Comparison of ENCODE assay signal across 1 cellular context in the genomic region with DNA sequence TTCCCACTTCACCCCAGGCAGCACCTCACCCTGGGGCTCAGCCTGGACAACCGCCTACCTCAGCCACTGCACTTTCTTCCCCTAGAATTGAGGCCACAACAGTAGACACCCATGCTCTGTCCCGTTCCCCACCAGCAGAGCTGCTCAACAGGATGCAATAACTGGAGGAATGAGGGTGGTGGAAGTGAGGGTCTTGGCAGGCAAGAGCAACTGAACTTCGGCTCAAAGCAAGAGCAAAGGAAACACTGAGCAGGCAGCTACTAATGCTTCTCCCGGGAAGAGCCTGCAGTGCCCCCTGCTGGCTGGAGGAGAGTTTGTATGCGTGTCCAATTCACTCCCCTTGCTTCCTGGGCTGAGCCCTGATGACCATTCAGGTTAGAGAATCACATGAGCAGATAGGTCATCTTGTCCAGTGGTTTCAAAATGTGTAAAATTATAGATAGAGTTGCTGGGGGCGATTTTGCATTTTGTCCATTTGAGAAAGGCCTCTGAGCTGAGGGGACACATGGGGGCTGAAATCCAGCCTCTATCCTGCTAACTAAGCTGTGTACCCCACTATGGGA.
A peak's percentile ranks its signal among the peaks of the same experiment; 100 is the strongest.
TF ChIP-seq lines count a peak whose summit lies in the region.

No MANE protein-coding gene starts in this region.

TF ChIP-seq in H1, 55 proteins besides CTCF, POLR2A, EP300 and RAD21 (continued from another document):
- TF ChIP-seq TBP (IDR thresholded peaks at IDR 0.05; ENCODE audit: low read depth, low read length), result no peak
- peak; percentile 64 for TF ChIP-seq CREB1 (IDR thresholded peaks at IDR 0.05)
- TF ChIP-seq SP2 (IDR thresholded peaks at IDR 0.05; ENCODE audit: low read length), result peak; percentile 37; the same call in 1 of the 2 replicates
- TF ChIP-seq, protein P1, sequence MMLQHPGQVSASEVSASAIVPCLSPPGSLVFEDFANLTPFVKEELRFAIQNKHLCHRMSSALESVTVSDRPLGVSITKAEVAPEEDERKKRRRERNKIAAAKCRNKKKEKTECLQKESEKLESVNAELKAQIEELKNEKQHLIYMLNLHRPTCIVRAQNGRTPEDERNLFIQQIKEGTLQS (IDR thresholded peaks at IDR 0.05; ENCODE audit: insufficient read depth, low read depth, low read length), result no peak
- TF ChIP-seq YY1 (IDR thresholded peaks at IDR 0.05; ENCODE audit: low read depth, low read length), result no peak
- TF ChIP-seq SP4 (IDR thresholded peaks at IDR 0.05; ENCODE audit: low read length), result no peak
TF ChIP-seq in H1: peak in this region for 3.
